In the genomic region with DNA sequence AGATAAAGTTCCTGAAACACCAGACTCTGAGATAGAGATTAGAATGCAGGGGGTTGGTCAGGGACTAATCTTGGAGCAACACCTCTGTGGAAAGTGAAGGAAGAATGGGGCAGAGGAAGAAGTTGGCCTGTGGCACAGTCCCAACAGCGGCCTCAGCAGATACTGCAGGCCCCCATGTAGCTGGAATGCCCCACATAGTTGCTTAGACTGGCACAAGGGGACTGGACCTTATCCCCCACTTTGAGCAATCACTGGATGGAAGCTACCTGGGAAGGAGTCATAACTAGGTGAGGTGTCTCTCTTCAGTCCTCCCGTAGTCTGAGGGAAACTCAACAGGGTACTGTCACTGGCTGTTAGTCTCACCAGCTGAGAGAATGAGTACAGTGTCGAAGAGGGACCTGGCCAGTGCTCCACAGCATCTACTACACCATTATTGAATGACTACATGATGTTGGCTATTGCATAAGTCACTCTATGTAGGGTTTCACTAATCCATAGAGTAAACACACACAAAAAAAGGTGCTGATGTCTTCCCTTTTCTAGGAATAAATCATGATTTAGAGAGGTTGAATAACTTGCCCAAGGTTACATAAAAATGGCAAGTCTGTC, we compare ENCODE assay signal across 12 cellular contexts. TPM values are rescaled to one million over a fixed set of nuclear protein-coding genes. Genes with fewer than 3 reads are reported as not detected.
A peak's percentile ranks its signal among the peaks of the same experiment; 100 is the strongest.
DNase-seq lines count a peak whose midpoint lies in the region; ATAC-seq and TF ChIP-seq lines count a peak whose summit lies in the region.
"Had no signal": no experiment of that assay in that cellular context is flagged by ENCODE, and none has a peak within 500 bp of the region (broad histone marks: within the 10 kb centered on the region; RNA-seq: fewer than 3 reads in every experiment).

No MANE protein-coding gene starts in this region.

- no peak overlapping the region for H3K4me3 ChIP-seq in transverse colon

- peaks cover 3% of the 10 kb centered on the region; the same call in 1 of the 2 replicates for H3K4me1 Mint-ChIP-seq in WTC11
- H3K4me1 Mint-ChIP-seq: CD8-positive, alpha-beta memory T cell; IgD-negative memory B cell had no signal

- CTCF ChIA-PET in WTC11 (lab: Charles Lee), result no interaction called here

- H3K27ac Mint-ChIP-seq in WTC11, result no peak overlapping the region
- H3K27ac Mint-ChIP-seq: CD8-positive, alpha-beta memory T cell; IgD-negative memory B cell had no signal

- no peaks in the 10 kb centered on the region for H3K27me3 Mint-ChIP-seq in WTC11 (ENCODE audit: low read depth)

- peak; percentile 35 for DNase-seq in HuH-7 (ENCODE audit: low spot score)
- no peak for DNase-seq in WTC11 (ENCODE audit: low spot score)
- DNase-seq in left lobe of liver (ENCODE audit: low spot score), result no peak
- DNase-seq in Right ventricle myocardium superior, result no peak
- DNase-seq in transverse colon, result no peak
- DNase-seq in NCI-H128 (lab: John Stamatoyannopoulos, UW; ENCODE audit: unreplicated experiment), result no peak
- DNase-seq: Caco-2; CD8-positive, alpha-beta memory T cell had no signal

- TF ChIP-seq POLR2A in transverse colon (IDR thresholded peaks at IDR 0.05), result no peak

- peaks cover 23% of the 10 kb centered on the region for H3K9me3 Mint-ChIP-seq in WTC11

- no peak overlapping the region for H3K4me3 Mint-ChIP-seq in WTC11
- H3K4me3 Mint-ChIP-seq: CD8-positive, alpha-beta memory T cell; IgD-negative memory B cell had no signal

- 69 to 83% methylated on average over 1 to 3 of the region's 3 CpGs for WGBS in transverse colon (ENCODE audit: low coverage in 1 of 2), 2 donors

- TF ChIP-seq EP300 in transverse colon (IDR thresholded peaks at IDR 0.05; ENCODE audit: low read depth), result no peak

- ATAC-seq in WTC11 (no peak), left lobe of liver (peak; percentile 59), HG02610 (IDR thresholded peaks at IDR 0.05; ENCODE audit: unreplicated experiment) (no peak), Right ventricle myocardium superior (ENCODE audit: poor library complexity) (no peak)
- ATAC-seq: HCT116 had no signal

- H3K27me3 ChIP-seq in transverse colon, result no peaks in the 10 kb centered on the region

- TF ChIP-seq CTCF in C4-2B (conservative IDR thresholded peaks at IDR 0.05), result no peak
- no peak for TF ChIP-seq CTCF in WTC11 (IDR thresholded peaks at IDR 0.05)
- no peak for TF ChIP-seq CTCF in transverse colon (IDR thresholded peaks at IDR 0.05)

- POLR2A ChIA-PET in WTC11 (lab: Charles Lee), result no interaction called here

- intact Hi-C loops in Right ventricle myocardium superior (cut with DNase I), result no loop called here
- intact Hi-C loops in transverse colon (cut with DNase I; ENCODE audit: low total_unique reads), result no loop called here

- no peaks in the 10 kb centered on the region for H3K36me3 Mint-ChIP-seq in WTC11
- H3K36me3 Mint-ChIP-seq: CD8-positive, alpha-beta memory T cell; IgD-negative memory B cell had no signal

- no peaks in the 10 kb centered on the region for H3K4me1 ChIP-seq in transverse colon

- H3K36me3 ChIP-seq in transverse colon, result no peaks in the 10 kb centered on the region

- H3K27ac ChIP-seq in C4-2B (peak overlapping the region; percentile 67), transverse colon (no peak overlapping the region)

- H3K9me3 ChIP-seq in transverse colon, result peaks cover 0 to 9% of the 10 kb centered on the region in 2 donors
- H3K9me3 ChIP-seq: Caco-2 had no signal

- in situ Hi-C loops in transverse colon (cut with MboI; ENCODE audit: low pct_ligation_motif_present in 1 of 4, low pct_unique_long_range_greater_than_20kb in 1 of 4, low sequenced_read_pairs in 3 of 4), result no loop called here

TF ChIP-seq in WTC11, 78 proteins besides CTCF, POLR2A, EP300 and RAD21 (continues in another document):
- TF ChIP-seq, protein P1, sequence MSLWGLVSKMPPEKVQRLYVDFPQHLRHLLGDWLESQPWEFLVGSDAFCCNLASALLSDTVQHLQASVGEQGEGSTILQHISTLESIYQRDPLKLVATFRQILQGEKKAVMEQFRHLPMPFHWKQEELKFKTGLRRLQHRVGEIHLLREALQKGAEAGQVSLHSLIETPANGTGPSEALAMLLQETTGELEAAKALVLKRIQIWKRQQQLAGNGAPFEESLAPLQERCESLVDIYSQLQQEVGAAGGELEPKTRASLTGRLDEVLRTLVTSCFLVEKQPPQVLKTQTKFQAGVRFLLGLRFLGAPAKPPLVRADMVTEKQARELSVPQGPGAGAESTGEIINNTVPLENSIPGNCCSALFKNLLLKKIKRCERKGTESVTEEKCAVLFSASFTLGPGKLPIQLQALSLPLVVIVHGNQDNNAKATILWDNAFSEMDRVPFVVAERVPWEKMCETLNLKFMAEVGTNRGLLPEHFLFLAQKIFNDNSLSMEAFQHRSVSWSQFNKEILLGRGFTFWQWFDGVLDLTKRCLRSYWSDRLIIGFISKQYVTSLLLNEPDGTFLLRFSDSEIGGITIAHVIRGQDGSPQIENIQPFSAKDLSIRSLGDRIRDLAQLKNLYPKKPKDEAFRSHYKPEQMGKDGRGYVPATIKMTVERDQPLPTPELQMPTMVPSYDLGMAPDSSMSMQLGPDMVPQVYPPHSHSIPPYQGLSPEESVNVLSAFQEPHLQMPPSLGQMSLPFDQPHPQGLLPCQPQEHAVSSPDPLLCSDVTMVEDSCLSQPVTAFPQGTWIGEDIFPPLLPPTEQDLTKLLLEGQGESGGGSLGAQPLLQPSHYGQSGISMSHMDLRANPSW (CRISPR knock-in tag; conservative IDR thresholded peaks at IDR 0.05; ENCODE audit: low read depth), result no peak
- no peak for TF ChIP-seq ZNF512 (CRISPR knock-in tag; IDR thresholded peaks at IDR 0.05; ENCODE audit: borderline replicate concordance)
- TF ChIP-seq, protein P2, sequence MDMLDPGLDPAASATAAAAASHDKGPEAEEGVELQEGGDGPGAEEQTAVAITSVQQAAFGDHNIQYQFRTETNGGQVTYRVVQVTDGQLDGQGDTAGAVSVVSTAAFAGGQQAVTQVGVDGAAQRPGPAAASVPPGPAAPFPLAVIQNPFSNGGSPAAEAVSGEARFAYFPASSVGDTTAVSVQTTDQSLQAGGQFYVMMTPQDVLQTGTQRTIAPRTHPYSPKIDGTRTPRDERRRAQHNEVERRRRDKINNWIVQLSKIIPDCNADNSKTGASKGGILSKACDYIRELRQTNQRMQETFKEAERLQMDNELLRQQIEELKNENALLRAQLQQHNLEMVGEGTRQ (CRISPR knock-in tag; IDR thresholded peaks at IDR 0.05), result no peak
- no peak for TF ChIP-seq SP1 (CRISPR knock-in tag; conservative IDR thresholded peaks at IDR 0.05)
- TF ChIP-seq ARID4B (CRISPR knock-in tag; IDR thresholded peaks at IDR 0.05; ENCODE audit: borderline replicate concordance), result no peak

RNA-seq across cellular contexts. Expression of gene ADGRG6, which starts 47.5 kb away (rescaled TPM):
- total RNA-seq in WTC11 (2021) (3.3 to 6.1 TPM (median 5.3 TPM) in 3 replicates), left lobe of liver (84.4 TPM), Right ventricle myocardium superior (3.2 TPM), transverse colon (10 to 100 TPM; 15.7 to 75.2 (median 19.2) TPM)
